8 cellular contexts compared by ENCODE assay signal in the genomic region with DNA sequence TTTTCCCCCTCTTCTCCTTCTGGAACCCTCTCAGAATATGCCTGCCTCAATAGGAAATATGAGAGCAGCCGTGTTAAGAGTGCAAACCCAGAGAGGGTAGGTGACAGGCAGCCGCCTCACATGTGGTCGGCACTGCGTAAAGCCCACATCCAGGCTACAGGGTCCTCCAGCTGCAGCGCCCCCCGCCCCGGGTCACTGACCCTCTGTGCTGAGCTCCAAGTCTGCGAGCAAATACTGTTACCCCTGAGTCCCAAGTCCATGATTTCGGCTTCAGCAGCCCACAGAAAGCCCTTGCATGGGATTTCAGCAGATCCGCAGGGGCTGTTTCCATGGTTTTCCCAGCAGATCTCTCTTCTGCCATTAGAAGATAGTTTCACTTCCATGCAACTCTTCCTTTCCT.
"Had no signal": no experiment of that assay in that cellular context is flagged by ENCODE, and none has a peak within 500 bp of the region (broad histone marks: within the 10 kb centered on the region; RNA-seq: fewer than 3 reads in every experiment).

No MANE protein-coding gene starts in this region.

- H3K4me3 Mint-ChIP-seq: H9, IgD-negative memory B cell had no signal

- H3K27ac ChIP-seq: GM23248, HL-60 had no signal

- H3K27ac Mint-ChIP-seq: H9, IgD-negative memory B cell had no signal

- H3K9ac ChIP-seq: GM23248 had no signal

- DNase-seq: GM23248, GOT3, H9, HCEC 1CT, KBM-7 had no signal

- ATAC-seq: HepG2 had no signal

- H3K4me3 ChIP-seq: GM23248 had no signal

- H3K4me1 Mint-ChIP-seq: H9, IgD-negative memory B cell had no signal
